10 cellular contexts compared by ENCODE assay signal in the genomic region with DNA sequence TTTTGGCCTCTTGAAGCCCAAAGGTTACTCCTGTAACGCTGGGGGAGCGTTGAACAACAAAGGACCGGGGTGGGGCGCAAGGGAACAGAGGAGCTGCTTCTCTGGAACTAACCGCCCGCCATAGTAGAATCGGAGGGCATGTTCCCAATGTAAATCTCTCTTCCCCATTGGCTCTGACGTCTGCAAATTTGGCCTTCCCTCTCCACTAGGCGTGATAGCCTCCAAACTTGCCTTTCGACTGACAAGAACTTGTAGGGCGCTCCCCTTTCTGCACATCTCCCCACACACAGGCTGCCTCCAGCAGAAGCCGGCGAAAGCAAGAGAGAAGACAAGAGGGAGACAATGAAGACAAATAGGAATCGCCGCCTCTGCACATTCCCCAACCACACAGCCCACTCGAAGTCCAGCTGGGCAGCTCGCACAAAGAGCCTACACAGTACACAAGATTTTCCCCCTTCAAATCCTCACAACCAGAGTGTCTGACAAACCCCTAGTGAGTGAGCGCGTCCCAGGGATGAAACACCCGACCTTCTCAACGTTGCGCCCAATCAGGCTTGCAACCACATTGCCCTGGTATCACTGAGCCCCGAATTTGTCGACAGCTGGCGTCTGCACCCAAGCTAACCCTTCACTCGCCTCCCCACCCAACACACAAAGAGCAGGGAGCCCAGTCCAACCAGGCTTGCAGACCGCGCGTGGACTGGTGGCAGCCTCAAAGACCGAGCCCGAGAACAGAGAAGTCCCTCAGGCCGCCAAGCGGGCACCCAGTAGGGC. TPM values are rescaled to one million over a fixed set of nuclear protein-coding genes. Genes with fewer than 3 reads are reported as not detected.
DNase-seq lines count a peak whose midpoint lies in the region; ATAC-seq and TF ChIP-seq lines count a peak whose summit lies in the region.
"Had no signal": no experiment of that assay in that cellular context is flagged by ENCODE, and none has a peak within 500 bp of the region (broad histone marks: within the 10 kb centered on the region; RNA-seq: fewer than 3 reads in every experiment).

No MANE protein-coding gene starts in this region.

- no peak overlapping the region for H3K4me2 ChIP-seq in mammary epithelial cell (ENCODE audit: insufficient read depth, low read depth, low read length)

- H3K9ac ChIP-seq in iPS-20b (ENCODE audit: low read depth, low read length) (peak overlapping the region; percentile 47; the same call in 1 of the 2 replicates), mammary epithelial cell (ENCODE audit: insufficient read depth, low read length) (no peak overlapping the region)

- H4K20me1 ChIP-seq in mammary epithelial cell (ENCODE audit: insufficient read depth, low read length) = no peaks in the 10 kb centered on the region

- H3K4me3 Mint-ChIP-seq in stimulated activated naive CD8-positive, alpha-beta T cell treated with anti-CD3 and anti-CD28 coated beads, Interleukin-15, amount 100 ng/mL, for 72 hours = peak overlapping the region; percentile 61 to 69

- H3K36me3 ChIP-seq in iPS-20b (ENCODE audit: insufficient read depth, low read depth, low read length) = no peaks in the 10 kb centered on the region
- H3K36me3 ChIP-seq in mammary epithelial cell (ENCODE audit: insufficient read depth, low read length) = peaks cover under 1% of the 10 kb centered on the region

- H3K27ac ChIP-seq in iPS-20b (ENCODE audit: low read length) (no peak overlapping the region), mammary epithelial cell (ENCODE audit: insufficient read depth, low read depth, low read length) (no peak overlapping the region)

- peak; percentile 63 for DNase-seq in activated CD8-positive, alpha-beta memory T cell treated with anti-CD3 and anti-CD28 coated beads for 24 hours
- no peak for DNase-seq in activated CD8-positive, alpha-beta memory T cell treated with anti-CD3 and anti-CD28 coated beads, Interleukin-2, amount 50 U/mL, for 48 hours
- peak; percentile 27 for DNase-seq in amniotic epithelial cell (ENCODE audit: low read depth)
- DNase-seq in stimulated activated naive CD8-positive, alpha-beta T cell treated with anti-CD3 and anti-CD28 coated beads, Interleukin-15, amount 100 ng/mL, for 72 hours = peak; percentile 19 to 24
- no peak for DNase-seq in DMS114 treated with DMSO at 0.1 percent for 48 hours (lab: John Stamatoyannopoulos, UW; ENCODE audit: unreplicated experiment)
- no peak for DNase-seq in mammary epithelial cell
- DNase-seq: AML-193 had no signal

- peaks cover 58% of the 10 kb centered on the region for H3K4me1 Mint-ChIP-seq in stimulated activated naive CD8-positive, alpha-beta T cell treated with anti-CD3 and anti-CD28 coated beads, Interleukin-15, amount 100 ng/mL, for 72 hours

- dilution Hi-C loops in mammary epithelial cell (cut with HindIII; ENCODE audit: low sequenced_read_pairs) = loop anchor here (25.0 kb wide), 1 partner anchor 1345 kb away; no protein-coding TSS in a partner anchor

- intact Hi-C loops in mammary epithelial cell (cut with micrococcal nuclease) = loop anchor here (5.0 to 10.0 kb wide), 7 partner anchors 75 to 1685 kb away; a partner anchor contains a TSS

- CTCF ChIA-PET in mammary epithelial cell (lab: Charles Lee; ENCODE audit: low non-redundant PET) = no interaction called here

- H3K27me3 ChIP-seq in iPS-20b (ENCODE audit: insufficient read depth, low read length) (peaks cover 76% of the 10 kb centered on the region), mammary epithelial cell (ENCODE audit: insufficient read depth, low read length) (no peaks in the 10 kb centered on the region)

- H3K4me3 ChIP-seq in iPS-20b (ENCODE audit: low read length) (peak overlapping the region; percentile 83), mammary epithelial cell (replicated peaks in 1 of 3; ENCODE audit: insufficient read depth in 1 of 3, low read depth in 2 of 3, low read length in 3 of 3) (no peak overlapping the region)

- peaks cover 33% of the 10 kb centered on the region for H3K79me2 ChIP-seq in mammary epithelial cell (ENCODE audit: insufficient read depth, low read length)

- peak; percentile 27 for ATAC-seq in stimulated activated naive CD8-positive, alpha-beta T cell treated with anti-CD3 and anti-CD28 coated beads, Interleukin-15, amount 100 ng/mL, for 72 hours
- no peak for ATAC-seq in GM18511 (IDR thresholded peaks at IDR 0.05; ENCODE audit: unreplicated experiment)
- ATAC-seq: Panc1 had no signal

- in situ Hi-C loops in mammary epithelial cell (cut with MboI; ENCODE audit: low sequenced_read_pairs in 2 of 2) = loop anchor here (10.0 to 25.0 kb wide), 5 partner anchors 313 to 1220 kb away; no protein-coding TSS in a partner anchor

- BruUV-seq in mammary epithelial cell (replicated peaks; lab: Mats Ljungman, UMichigan) = no TSS peak

- H3K27me3 Mint-ChIP-seq in stimulated activated naive CD8-positive, alpha-beta T cell treated with anti-CD3 and anti-CD28 coated beads, Interleukin-15, amount 100 ng/mL, for 72 hours = peaks cover 94% of the 10 kb centered on the region

- H3K4me1 ChIP-seq in iPS-20b (ENCODE audit: insufficient read depth, low read length) (peaks cover 19% of the 10 kb centered on the region), mammary epithelial cell (ENCODE audit: insufficient read depth, low read length) (peaks cover 10% of the 10 kb centered on the region)

- H2AFZ ChIP-seq in mammary epithelial cell (ENCODE audit: low read depth, low read length) = no peak overlapping the region

- no peaks in the 10 kb centered on the region for H3K9me3 Mint-ChIP-seq in stimulated activated naive CD8-positive, alpha-beta T cell treated with anti-CD3 and anti-CD28 coated beads, Interleukin-15, amount 100 ng/mL, for 72 hours

- H3K9me3 ChIP-seq in iPS-20b (ENCODE audit: insufficient read depth, low read depth, low read length) (no peaks in the 10 kb centered on the region), mammary epithelial cell (replicated peaks; ENCODE audit: insufficient read depth, low read length) (no peaks in the 10 kb centered on the region)

- WGBS in mammary epithelial cell (ENCODE audit: low coverage, missing lambda C conversion rate) = 93% methylated on average over 20 of the region's 33 CpGs

- no peak for TF ChIP-seq CTCF in mammary epithelial cell (conservative IDR thresholded peaks at IDR 0.05 in 1 of 2, IDR thresholded peaks at IDR 0.05 in 1 of 2; ENCODE audit: extremely low read depth in 1 of 2, insufficient read depth in 1 of 2, low read depth in 1 of 2, low read length in 2 of 2)

- no peak overlapping the region for H3K27ac Mint-ChIP-seq in stimulated activated naive CD8-positive, alpha-beta T cell treated with anti-CD3 and anti-CD28 coated beads, Interleukin-15, amount 100 ng/mL, for 72 hours

RNA-seq across cellular contexts. Expression of a gene that starts 1.5 kb away (rescaled TPM):
- total RNA-seq in mammary epithelial cell = 100 to 1,000 TPM; 174 to 263 TPM
- 132 TPM for polyA plus RNA-seq in mammary epithelial cell
- polyA minus RNA-seq in mammary epithelial cell = 250 TPM

RNA-seq across cellular contexts. Expression of a gene that starts 36.2 kb away (rescaled TPM):
- 100 to 1,000 TPM in 1 of 2 donors, 10 to 100 TPM in 1; 73.3 to 370 TPM for total RNA-seq in mammary epithelial cell
- polyA plus RNA-seq in mammary epithelial cell = 146 TPM
- polyA minus RNA-seq in mammary epithelial cell = 245 TPM

Comparison
In these comparisons a context has a peak if more than half of its experiments do, and no peak if none do; other contexts are left out.
1. DNase-seq: peak in activated CD8-positive, alpha-beta memory T cell treated with anti-CD3 and anti-CD28 coated beads for 24 hours (single experiment), amniotic epithelial cell (single experiment) and stimulated activated naive CD8-positive, alpha-beta T cell treated with anti-CD3 and anti-CD28 coated beads, Interleukin-15, amount 100 ng/mL, for 72 hours (2 of 2); none in activated CD8-positive, alpha-beta memory T cell treated with anti-CD3 and anti-CD28 coated beads, Interleukin-2, amount 50 U/mL, for 48 hours (single experiment), DMS114 treated with DMSO at 0.1 percent for 48 hours (single experiment) and mammary epithelial cell (single experiment).